1 cellular context compared by ENCODE assay signal in genomic region chr3:40043444-40043755, GRCh38.
TF ChIP-seq lines count a peak whose summit lies in the region.

No MANE protein-coding gene starts in this region.

TF ChIP-seq in SK-N-SH, 30 proteins besides CTCF, POLR2A, EP300 and RAD21 (continued from another document):
- TF ChIP-seq USF2 (IDR thresholded peaks at IDR 0.05; ENCODE audit: borderline replicate concordance, low read depth, low read length) (no peak), JUND (IDR thresholded peaks at IDR 0.05) (peak; percentile 83), TCF12 (IDR thresholded peaks at IDR 0.05) (peak; percentile 95), TAF1 (IDR thresholded peaks at IDR 0.05; ENCODE audit: borderline replicate concordance, low read depth, low read length) (no peak), EZH2phosphoT487 (IDR thresholded peaks at IDR 0.05; ENCODE audit: borderline replicate concordance, low read depth) (no peak), RCOR1 (IDR thresholded peaks at IDR 0.05; ENCODE audit: low read length) (peak; percentile 81), USF1 (IDR thresholded peaks at IDR 0.05; ENCODE audit: borderline replicate concordance, low read depth) (no peak)
- TF ChIP-seq, protein P1, sequence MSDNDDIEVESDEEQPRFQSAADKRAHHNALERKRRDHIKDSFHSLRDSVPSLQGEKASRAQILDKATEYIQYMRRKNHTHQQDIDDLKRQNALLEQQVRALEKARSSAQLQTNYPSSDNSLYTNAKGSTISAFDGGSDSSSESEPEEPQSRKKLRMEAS (IDR thresholded peaks at IDR 0.05; ENCODE audit: low read depth): no peak
